Comparison of ENCODE assay signal across 8 cellular contexts in genomic region chr11:36431429-36432092, GRCh38.
DNase-seq lines count a peak whose midpoint lies in the region; ATAC-seq and TF ChIP-seq lines count a peak whose summit lies in the region.

No MANE protein-coding gene starts in this region.

- TF ChIP-seq CTCF in CD4-positive, alpha-beta T cell (IDR thresholded peaks at IDR 0.05), result no peak
- TF ChIP-seq CTCF in adrenal gland (IDR thresholded peaks at IDR 0.05) (peak in 1 of 6 experiments; percentile 27), testis (IDR thresholded peaks at IDR 0.05) (no peak)

- H3K9me3 Mint-ChIP-seq in CD4-positive, alpha-beta T cell, result peaks cover 2% of the 10 kb centered on the region

- H3K36me3 Mint-ChIP-seq in CD4-positive, alpha-beta T cell (ENCODE audit: low read depth), result no peaks in the 10 kb centered on the region

- no peaks in the 10 kb centered on the region for H3K9me3 ChIP-seq in CD4-positive, alpha-beta T cell (ENCODE audit: control insufficient read depth, low read length)
- no peaks in the 10 kb centered on the region for H3K9me3 ChIP-seq in adrenal gland (replicated peaks in 1 of 3)
- no peaks in the 10 kb centered on the region for H3K9me3 ChIP-seq in testis

- no peaks in the 10 kb centered on the region for H3K4me1 Mint-ChIP-seq in CD4-positive, alpha-beta T cell (ENCODE audit: low read depth)

- no peaks in the 10 kb centered on the region for H3K27me3 Mint-ChIP-seq in CD4-positive, alpha-beta T cell

- CTCF ChIA-PET in CD4-positive, alpha-beta T cell (lab: Charles Lee), result interaction anchor here (0.8 to 1.0 kb wide), 2 partner anchors 48 to 51 kb away, joined by 3 read pairs; no protein-coding TSS in a partner anchor

- peak; percentile 46 for ATAC-seq in CD4-positive, alpha-beta T cell (ENCODE audit: poor library complexity)
- ATAC-seq in HG02759 (IDR thresholded peaks at IDR 0.05; ENCODE audit: unreplicated experiment), result no peak

- H3K4me3 Mint-ChIP-seq in CD4-positive, alpha-beta T cell, result no peak overlapping the region

- H3K4me3 ChIP-seq in adrenal gland, result no peak overlapping the region
- H3K4me3 ChIP-seq in testis, result no peak overlapping the region

- no peak for TF ChIP-seq POLR2A in adrenal gland (IDR thresholded peaks at IDR 0.05)
- no peak for TF ChIP-seq POLR2A in testis (IDR thresholded peaks at IDR 0.05)

- H3K36me3 ChIP-seq in adrenal gland (replicated peaks in 1 of 2) (no peaks in the 10 kb centered on the region), testis (ENCODE audit: low read depth, missing control alignments) (no peaks in the 10 kb centered on the region)

- peaks cover 5 to 22% of the 10 kb centered on the region in 2 donors for H3K4me1 ChIP-seq in adrenal gland (replicated peaks in 1 of 2)
- H3K4me1 ChIP-seq in testis, result peaks cover 5% of the 10 kb centered on the region

- no peak overlapping the region for H3K27ac Mint-ChIP-seq in CD4-positive, alpha-beta T cell

- DNase-seq in CD4-positive, alpha-beta T cell, result peak in 2 of 10 experiments; percentile 15 to 20
- peak; percentile 74 for DNase-seq in HS-27A (ENCODE audit: low read depth)
- peak; percentile 78 to 92 (median 90) for DNase-seq in adrenal gland
- peak; percentile 96 for DNase-seq in kidney glomerular epithelial cell (lab: John Stamatoyannopoulos, UW)
- DNase-seq in testis, result peak; percentile 30
- no peak for DNase-seq in NCI-H146 (lab: John Stamatoyannopoulos, UW)
- DNase-seq in activated CD4-positive, CD25-positive, alpha-beta regulatory T cell (lab: John Stamatoyannopoulos, UW), result no peak

- no peak overlapping the region for H3K27ac ChIP-seq in CD4-positive, alpha-beta T cell (ENCODE audit: low read depth, low read length)
- H3K27ac ChIP-seq in adrenal gland (peak overlapping the region in 3 of 5 donors; percentile 13 to 69 (median 19)), testis (no peak overlapping the region)

- intact Hi-C loops in CD4-positive, alpha-beta T cell (cut with DNase I, micrococcal nuclease), result no loop called here
- intact Hi-C loops in adrenal gland (cut with DNase I), result no loop called here
- intact Hi-C loops in testis (cut with DNase I; ENCODE audit: low total_unique reads), result no loop called here

- POLR2A ChIA-PET in CD4-positive, alpha-beta T cell (lab: Charles Lee), result no interaction called here

- WGBS in adrenal gland, 4 donors, result 42 to 66% (median 49%) methylated on average over 11 of the region's 11 CpGs
- 63 to 67% methylated on average over 11 of the region's 11 CpGs for WGBS in testis, 2 donors

- no peaks in the 10 kb centered on the region for H3K27me3 ChIP-seq in CD4-positive, alpha-beta T cell (ENCODE audit: control insufficient read depth, insufficient read depth, low read length)
- H3K27me3 ChIP-seq in adrenal gland (no peaks in the 10 kb centered on the region), testis (no peaks in the 10 kb centered on the region)

Comparison
In these comparisons a context has a peak if more than half of its experiments do, and no peak if none do; other contexts are left out.
1. DNase-seq: peak in HS-27A (single experiment), adrenal gland (7 of 7), kidney glomerular epithelial cell (single experiment) and testis (single experiment); none in NCI-H146 (single experiment) and activated CD4-positive, CD25-positive, alpha-beta regulatory T cell (0 of 4).
2. H3K27ac ChIP-seq: peak in adrenal gland (3 of 5); none in CD4-positive, alpha-beta T cell (single experiment) and testis (0 of 2).